In the genomic region with DNA sequence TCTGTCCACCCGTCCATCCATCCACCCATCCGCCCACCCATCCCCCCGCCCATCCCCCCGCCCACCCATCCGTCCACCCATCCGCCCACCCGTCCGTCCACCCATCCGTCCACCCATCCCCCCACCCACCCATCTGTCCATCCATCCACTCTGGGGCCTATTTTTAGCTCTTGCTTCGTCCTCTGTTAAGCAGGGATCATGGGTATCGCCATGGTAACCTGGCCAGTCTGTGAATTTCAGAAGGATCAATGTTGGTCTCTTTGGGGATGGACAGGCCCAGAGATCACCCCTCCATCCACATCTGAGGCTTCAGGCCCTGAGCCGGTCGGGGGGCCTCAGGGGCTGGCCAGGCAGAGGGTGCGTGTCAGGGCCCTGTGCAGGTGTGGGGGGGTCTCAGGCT, we compare ENCODE assay signal across 20 cellular contexts. TPM values are rescaled to one million over a fixed set of nuclear protein-coding genes. Genes with fewer than 3 reads are reported as not detected.
DNase-seq lines count a peak whose midpoint lies in the region; ATAC-seq, FAIRE-seq and TF ChIP-seq lines count a peak whose summit lies in the region.
"Had no signal": no experiment of that assay in that cellular context is flagged by ENCODE, and none has a peak within 500 bp of the region (broad histone marks: within the 10 kb centered on the region; RNA-seq: fewer than 3 reads in every experiment).

No MANE protein-coding gene starts in this region.

- H2AFZ ChIP-seq in HepG2 (ENCODE audit: low read length), result no peak overlapping the region

- ATAC-seq in HepG2 (no peak), right lobe of liver (no peak), GM18909 (IDR thresholded peaks at IDR 0.05; ENCODE audit: poor library complexity, unreplicated experiment) (no peak)
- ATAC-seq: gastrocnemius medialis, Panc1 had no signal

- in situ Hi-C loops in HepG2 (cut with HindIII; ENCODE audit: extremely low pct_ligation_motif_present, low pct_unique_long_range_greater_than_20kb), result no loop called here

- TF ChIP-seq RAD21 in HepG2 (CRISPR knock-in tag; IDR thresholded peaks at IDR 0.05), result no peak

- no TSS peak for BruUV-seq in HepG2 (replicated peaks; lab: Mats Ljungman, UMichigan)

- TF ChIP-seq POLR2A in HepG2 (IDR thresholded peaks at IDR 0.05; ENCODE audit: insufficient read depth in 1 of 2, low read depth in 2 of 2, low read length in 2 of 2) (no peak), right lobe of liver (IDR thresholded peaks at IDR 0.05) (no peak), erythroblast (IDR thresholded peaks at IDR 0.05; ENCODE audit: low read length) (no peak)

- CTCF ChIA-PET in HepG2 (lab: Yijun Ruan, JAX; ENCODE audit: low intra/inter-chr PET ratio, low total read pairs), result no interaction called here

- intact Hi-C loops in HepG2 (cut with micrococcal nuclease; ENCODE audit: unreplicated experiment) (no loop called here), right lobe of liver (cut with DNase I) (no loop called here)

- POLR2A ChIA-PET in HepG2 (lab: Yijun Ruan, JAX), result no interaction called here

- TF ChIP-seq CTCF in HepG2 (CRISPR knock-in tag; IDR thresholded peaks at IDR 0.05), result no peak
- no peak for TF ChIP-seq CTCF in right lobe of liver (IDR thresholded peaks at IDR 0.05)

- H3K79me2 ChIP-seq in HepG2 (ENCODE audit: insufficient read depth, low read length), result no peaks in the 10 kb centered on the region

- no peaks in the 10 kb centered on the region for H4K20me1 ChIP-seq in HepG2 (ENCODE audit: insufficient read depth, low read length)
- H4K20me1 ChIP-seq: BLaER1 had no signal

- no peaks in the 10 kb centered on the region for H3K36me3 ChIP-seq in HepG2 (replicated peaks in 1 of 2; ENCODE audit: control insufficient read depth in 1 of 2, insufficient read depth in 2 of 2, low read length in 2 of 2)
- no peaks in the 10 kb centered on the region for H3K36me3 ChIP-seq in right lobe of liver
- H3K36me3 ChIP-seq: gastrocnemius medialis, upper lobe of left lung had no signal

- DNase-seq in HepG2 (ENCODE audit: low spot score), result no peak
- DNase-seq in right lobe of liver, result no peak
- DNase-seq in NCI-H2227 (lab: John Stamatoyannopoulos, UW; ENCODE audit: unreplicated experiment), result peak; percentile 63
- DNase-seq in erythroblast (lab: John Stamatoyannopoulos, UW), result peak; percentile 25 to 56
- no peak for DNase-seq in H4 (ENCODE audit: low spot score)
- no peak for DNase-seq in dermis blood vessel endothelial cell
- no peak for DNase-seq in NCI-H345 (lab: John Stamatoyannopoulos, UW)
- DNase-seq: activated CD4-positive, alpha-beta T cell treated with anti-CD3 and anti-CD28 coated beads, Interleukin-2, amount 10 ng/mL, durations not matched to agents 24 days and 14 days; effector memory CD4-positive, alpha-beta T cell; gastrocnemius medialis; H7; islet precursor cell; NCI-H2171; upper lobe of left lung had no signal

- no peaks in the 10 kb centered on the region for H3K9me3 ChIP-seq in HepG2 (ENCODE audit: low read length)
- no peaks in the 10 kb centered on the region for H3K9me3 ChIP-seq in right lobe of liver
- H3K9me3 ChIP-seq: BLaER1, gastrocnemius medialis, upper lobe of left lung had no signal

- H3K27me3 ChIP-seq in HepG2 (ENCODE audit: control insufficient read depth in 1 of 2, insufficient read depth in 2 of 2, low read length in 2 of 2) (peaks cover 12 to 34% of the 10 kb centered on the region in 2 experiments; a peak in 4 of 5 replicates), right lobe of liver (no peaks in the 10 kb centered on the region)
- H3K27me3 ChIP-seq: BLaER1, upper lobe of left lung had no signal

- no peak overlapping the region for H3K4me3 ChIP-seq in HepG2 (replicated peaks in 1 of 3; ENCODE audit: insufficient read depth in 1 of 3, low read depth in 2 of 3, low read length in 3 of 3)
- H3K4me3 ChIP-seq in right lobe of liver, result no peak overlapping the region
- H3K4me3 ChIP-seq: BLaER1, gastrocnemius medialis, upper lobe of left lung had no signal

- H3K27ac ChIP-seq in HepG2 (ENCODE audit: extremely low read length, insufficient read depth, low read length) (no peak overlapping the region), right lobe of liver (no peak overlapping the region)
- H3K27ac ChIP-seq: BLaER1, gastrocnemius medialis, HL-60, upper lobe of left lung had no signal

- no peak overlapping the region for H3K4me2 ChIP-seq in HepG2 (ENCODE audit: low read depth, low read length)

- peaks cover 21% of the 10 kb centered on the region; the same call in 1 of the 2 replicates for H3K4me1 ChIP-seq in HepG2 (ENCODE audit: insufficient read depth, low read length)
- H3K4me1 ChIP-seq in right lobe of liver, result no peaks in the 10 kb centered on the region
- H3K4me1 ChIP-seq: gastrocnemius medialis had no signal

- 44% methylated on average over 14 of the region's 14 CpGs for WGBS in HepG2 (ENCODE audit: low lambda C conversion rate)
- WGBS in right lobe of liver (ENCODE audit: insufficient coverage, low coverage, low lambda C conversion rate, missing lambda C conversion rate), result 51% methylated on average over 11 of the region's 14 CpGs

- no peak for FAIRE-seq in HepG2 (lab: Jason Lieb, UNC)
- FAIRE-seq: astrocyte, GM18507 had no signal

- H3K9ac ChIP-seq in HepG2 (ENCODE audit: insufficient read depth, low read depth, low read length), result no peak overlapping the region
- H3K9ac ChIP-seq: BLaER1 had no signal

- no peak for TF ChIP-seq EP300 in HepG2 (IDR thresholded peaks at IDR 0.05; ENCODE audit: low read depth in 2 of 2, low read length in 2 of 2)
- TF ChIP-seq EP300 in HepG2 (CRISPR knock-in tag; IDR thresholded peaks at IDR 0.05; ENCODE audit: borderline replicate concordance), result no peak

RNA-seq across cellular contexts. Expression of a gene that starts 15.2 kb away (rescaled TPM):
- total RNA-seq in HepG2 (2016; rRNA removed; fragmentation: Illumina TruSeq; extraction: Trizol) (19.7 and 37.6 TPM in 2 replicates), right lobe of liver (under 1 TPM in 1 of 6 experiments, not detected in 5; 0.93 TPM), dermis blood vessel endothelial cell (1.0 and 2.7 TPM in 2 replicates)
- total RNA-seq in HepG2 (2016; cell fraction: cytosol; rRNA removed; fragmentation: Illumina TruSeq; extraction: Trizol; ENCODE audit: low read depth), result 33.1 and 44.2 TPM in 2 replicates
- total RNA-seq in HepG2 (2016; cell fraction: insoluble cytoplasmic fraction; rRNA removed; fragmentation: Illumina TruSeq; extraction: Trizol), result 22.9 and 38.8 TPM in 2 replicates
- 21.1 and 25.9 TPM in 2 replicates for total RNA-seq in HepG2 (2016; cell fraction: membrane; rRNA removed; fragmentation: Illumina TruSeq; extraction: Trizol)
- total RNA-seq in HepG2 (2016; cell fraction: nucleus; rRNA removed; fragmentation: Illumina TruSeq; extraction: Trizol), result 32.6 and 36.8 TPM in 2 replicates
- 40.2 and 52.2 TPM in 2 replicates for polyA plus RNA-seq in HepG2 (2011; rRNA removed)
- 26.5 and 78.5 TPM in 2 replicates for polyA plus RNA-seq in HepG2 (2011; cell fraction: cytosol; rRNA removed)
- polyA plus RNA-seq in HepG2 (2011; cell fraction: nucleus; rRNA removed), result 52.0 and 101 TPM in 2 replicates
- polyA plus RNA-seq in HepG2 (2012), result 6.6 and 9.6 TPM in 2 replicates
- polyA plus RNA-seq in HepG2 (2016; cell fraction: cytosol; fragmentation: Illumina TruSeq; extraction: Trizol; ENCODE audit: low read depth), result 13.7 and 15.6 TPM in 2 replicates
- polyA plus RNA-seq in HepG2 (2016; cell fraction: insoluble cytoplasmic fraction; fragmentation: Illumina TruSeq; extraction: Trizol; ENCODE audit: low read depth), result 23.0 and 24.6 TPM in 2 replicates
- 18.2 and 22.6 TPM in 2 replicates for polyA plus RNA-seq in HepG2 (2016; cell fraction: membrane; fragmentation: Illumina TruSeq; extraction: Trizol; ENCODE audit: low read depth)
- polyA plus RNA-seq in HepG2 (2016; cell fraction: nucleus; fragmentation: Illumina TruSeq; extraction: Trizol; ENCODE audit: insufficient read depth, low read depth), result 75.4 and 78.7 TPM in 2 replicates
- polyA minus RNA-seq in HepG2 (2011; rRNA and poly(A)+ RNA removed; ENCODE audit: low replicate concordance), result 0.12 and 80.3 TPM in 2 replicates
- polyA minus RNA-seq in HepG2 (2011; cell fraction: cytosol; rRNA and poly(A)+ RNA removed), result 12.5 and 17.6 TPM in 2 replicates
- polyA minus RNA-seq in HepG2 (2011; cell fraction: nucleus; rRNA and poly(A)+ RNA removed), result 3.5 and 4.8 TPM in 2 replicates
- total RNA-seq in H4 (2014; rRNA removed; shearing (Covaris generic)), result not detected in 2 replicates
- total RNA-seq: activated CD4-positive, alpha-beta T cell treated with anti-CD3 and anti-CD28 coated beads, Interleukin-2, amount 10 ng/mL, durations not matched to agents 24 days and 14 days; gastrocnemius medialis had no signal

RNA-seq across cellular contexts. Expression of a gene that starts 22.6 kb away (rescaled TPM):
- total RNA-seq in HepG2 (2016; rRNA removed; fragmentation: Illumina TruSeq; extraction: Trizol) (not detected in 2 replicates), right lobe of liver (1 to 10 TPM in 2 of 6 experiments, under 1 TPM in 4; 0.33 to 3.7 (median 0.77) TPM), dermis blood vessel endothelial cell (0.85 and 2.6 TPM in 2 replicates)
- not detected in 2 replicates for total RNA-seq in HepG2 (2016; cell fraction: cytosol; rRNA removed; fragmentation: Illumina TruSeq; extraction: Trizol; ENCODE audit: low read depth)
- 0.15 TPM in 1 of 2 replicates, not detected in the other for total RNA-seq in HepG2 (2016; cell fraction: insoluble cytoplasmic fraction; rRNA removed; fragmentation: Illumina TruSeq; extraction: Trizol)
- not detected in 2 replicates for total RNA-seq in HepG2 (2016; cell fraction: membrane; rRNA removed; fragmentation: Illumina TruSeq; extraction: Trizol)
- total RNA-seq in HepG2 (2016; cell fraction: nucleus; rRNA removed; fragmentation: Illumina TruSeq; extraction: Trizol), result not detected in 2 replicates
- 0.59 and 2.1 TPM in 2 replicates for polyA plus RNA-seq in HepG2 (2011; rRNA removed)
- 0.19 and 0.32 TPM in 2 replicates for polyA plus RNA-seq in HepG2 (2011; cell fraction: cytosol; rRNA removed)
- polyA plus RNA-seq in HepG2 (2011; cell fraction: nucleus; rRNA removed), result 4.5 and 6.2 TPM in 2 replicates
- polyA plus RNA-seq in HepG2 (2012), result 0.27 and 0.35 TPM in 2 replicates
- polyA plus RNA-seq in HepG2 (2016; cell fraction: cytosol; fragmentation: Illumina TruSeq; extraction: Trizol; ENCODE audit: low read depth), result not detected in 2 replicates
- polyA plus RNA-seq in HepG2 (2016; cell fraction: insoluble cytoplasmic fraction; fragmentation: Illumina TruSeq; extraction: Trizol; ENCODE audit: low read depth), result not detected in 2 replicates
- polyA plus RNA-seq in HepG2 (2016; cell fraction: membrane; fragmentation: Illumina TruSeq; extraction: Trizol; ENCODE audit: low read depth), result 0.06 TPM in 1 of 2 replicates, not detected in the other
- 0.52 and 1.2 TPM in 2 replicates for polyA plus RNA-seq in HepG2 (2016; cell fraction: nucleus; fragmentation: Illumina TruSeq; extraction: Trizol; ENCODE audit: insufficient read depth, low read depth)
- 0.58 and 25.2 TPM in 2 replicates for polyA minus RNA-seq in HepG2 (2011; rRNA and poly(A)+ RNA removed; ENCODE audit: low replicate concordance)
- not detected in 2 replicates for polyA minus RNA-seq in HepG2 (2011; cell fraction: cytosol; rRNA and poly(A)+ RNA removed)
- polyA minus RNA-seq in HepG2 (2011; cell fraction: nucleus; rRNA and poly(A)+ RNA removed), result 0.26 and 0.99 TPM in 2 replicates
- 3.9 and 10.0 TPM in 2 replicates for total RNA-seq in H4 (2014; rRNA removed; shearing (Covaris generic))
- total RNA-seq: gastrocnemius medialis had no signal

RNA-seq across cellular contexts. Expression of a gene that starts 37.7 kb away (rescaled TPM):
- 2,988 and 3,233 TPM in 2 replicates for total RNA-seq in HepG2 (2016; rRNA removed; fragmentation: Illumina TruSeq; extraction: Trizol)
- total RNA-seq in HepG2 (2016; cell fraction: cytosol; rRNA removed; fragmentation: Illumina TruSeq; extraction: Trizol; ENCODE audit: low read depth), result 6,142 and 6,743 TPM in 2 replicates
- 3,074 and 3,414 TPM in 2 replicates for total RNA-seq in HepG2 (2016; cell fraction: insoluble cytoplasmic fraction; rRNA removed; fragmentation: Illumina TruSeq; extraction: Trizol)
- total RNA-seq in HepG2 (2016; cell fraction: membrane; rRNA removed; fragmentation: Illumina TruSeq; extraction: Trizol), result 8,788 and 9,254 TPM in 2 replicates
- total RNA-seq in HepG2 (2016; cell fraction: nucleus; rRNA removed; fragmentation: Illumina TruSeq; extraction: Trizol), result 1,061 and 1,137 TPM in 2 replicates
- 4,411 and 5,523 TPM in 2 replicates for polyA plus RNA-seq in HepG2 (2011; rRNA removed)
- polyA plus RNA-seq in HepG2 (2011; cell fraction: cytosol; rRNA removed), result 4,701 and 9,932 TPM in 2 replicates
- 3,101 and 3,317 TPM in 2 replicates for polyA plus RNA-seq in HepG2 (2011; cell fraction: nucleus; rRNA removed)
- polyA plus RNA-seq in HepG2 (2012), result 3,379 and 4,912 TPM in 2 replicates
- polyA plus RNA-seq in HepG2 (2016; cell fraction: cytosol; fragmentation: Illumina TruSeq; extraction: Trizol; ENCODE audit: low read depth), result 8,773 and 9,300 TPM in 2 replicates
- polyA plus RNA-seq in HepG2 (2016; cell fraction: insoluble cytoplasmic fraction; fragmentation: Illumina TruSeq; extraction: Trizol; ENCODE audit: low read depth), result 3,767 and 4,135 TPM in 2 replicates
- 9,832 and 9,939 TPM in 2 replicates for polyA plus RNA-seq in HepG2 (2016; cell fraction: membrane; fragmentation: Illumina TruSeq; extraction: Trizol; ENCODE audit: low read depth)
- polyA plus RNA-seq in HepG2 (2016; cell fraction: nucleus; fragmentation: Illumina TruSeq; extraction: Trizol; ENCODE audit: insufficient read depth, low read depth), result 2,257 and 2,556 TPM in 2 replicates
- polyA minus RNA-seq in HepG2 (2011; rRNA and poly(A)+ RNA removed; ENCODE audit: low replicate concordance), result 1,096 and 3,482 TPM in 2 replicates
- polyA minus RNA-seq in HepG2 (2011; cell fraction: cytosol; rRNA and poly(A)+ RNA removed), result 1,942 and 2,023 TPM in 2 replicates
- 448 and 516 TPM in 2 replicates for polyA minus RNA-seq in HepG2 (2011; cell fraction: nucleus; rRNA and poly(A)+ RNA removed)
- 1,000 to 10,000 TPM in 2 of 6 experiments, 100 to 1,000 TPM in 4; 684 to 2,810 (median 731) TPM for total RNA-seq in right lobe of liver
- 3,458 and 4,141 TPM in 2 replicates for total RNA-seq in H4 (2014; rRNA removed; shearing (Covaris generic))
- 1,818 and 3,550 TPM in 2 replicates for total RNA-seq in dermis blood vessel endothelial cell

RNA-seq across cellular contexts. Expression of a gene that starts 59.3 kb away (rescaled TPM):
- total RNA-seq in HepG2 (2016; rRNA removed; fragmentation: Illumina TruSeq; extraction: Trizol) (69.4 and 80.0 TPM in 2 replicates), right lobe of liver (10 to 100 TPM; 27.2 to 42.3 (median 33.1) TPM), dermis blood vessel endothelial cell (117 and 139 TPM in 2 replicates)
- 12.3 and 14.1 TPM in 2 replicates for total RNA-seq in HepG2 (2016; cell fraction: cytosol; rRNA removed; fragmentation: Illumina TruSeq; extraction: Trizol; ENCODE audit: low read depth)
- 68.7 and 70.7 TPM in 2 replicates for total RNA-seq in HepG2 (2016; cell fraction: insoluble cytoplasmic fraction; rRNA removed; fragmentation: Illumina TruSeq; extraction: Trizol)
- 36.1 and 43.1 TPM in 2 replicates for total RNA-seq in HepG2 (2016; cell fraction: membrane; rRNA removed; fragmentation: Illumina TruSeq; extraction: Trizol)
- total RNA-seq in HepG2 (2016; cell fraction: nucleus; rRNA removed; fragmentation: Illumina TruSeq; extraction: Trizol), result 43.4 and 46.6 TPM in 2 replicates
- 73.3 and 87.2 TPM in 2 replicates for polyA plus RNA-seq in HepG2 (2011; rRNA removed)
- 71.4 and 105 TPM in 2 replicates for polyA plus RNA-seq in HepG2 (2011; cell fraction: cytosol; rRNA removed)
- 141 and 163 TPM in 2 replicates for polyA plus RNA-seq in HepG2 (2011; cell fraction: nucleus; rRNA removed)
- polyA plus RNA-seq in HepG2 (2012), result 39.3 and 47.1 TPM in 2 replicates
- polyA plus RNA-seq in HepG2 (2016; cell fraction: cytosol; fragmentation: Illumina TruSeq; extraction: Trizol; ENCODE audit: low read depth), result 9.6 and 12.7 TPM in 2 replicates
- 89.2 and 96.6 TPM in 2 replicates for polyA plus RNA-seq in HepG2 (2016; cell fraction: insoluble cytoplasmic fraction; fragmentation: Illumina TruSeq; extraction: Trizol; ENCODE audit: low read depth)
- 29.6 and 33.2 TPM in 2 replicates for polyA plus RNA-seq in HepG2 (2016; cell fraction: membrane; fragmentation: Illumina TruSeq; extraction: Trizol; ENCODE audit: low read depth)
- 105 and 109 TPM in 2 replicates for polyA plus RNA-seq in HepG2 (2016; cell fraction: nucleus; fragmentation: Illumina TruSeq; extraction: Trizol; ENCODE audit: insufficient read depth, low read depth)
- polyA minus RNA-seq in HepG2 (2011; rRNA and poly(A)+ RNA removed; ENCODE audit: low replicate concordance), result 73.7 and 140 TPM in 2 replicates
- 50.0 and 50.5 TPM in 2 replicates for polyA minus RNA-seq in HepG2 (2011; cell fraction: cytosol; rRNA and poly(A)+ RNA removed)
- polyA minus RNA-seq in HepG2 (2011; cell fraction: nucleus; rRNA and poly(A)+ RNA removed), result 25.8 and 33.6 TPM in 2 replicates
- total RNA-seq in H4 (2014; rRNA removed; shearing (Covaris generic)), result 70.7 and 95.1 TPM in 2 replicates

RNA-seq across cellular contexts. Expression of a gene that starts 59.4 kb away (rescaled TPM):
- total RNA-seq in HepG2 (2016; rRNA removed; fragmentation: Illumina TruSeq; extraction: Trizol) (11.0 and 11.2 TPM in 2 replicates), right lobe of liver (1 to 10 TPM; 1.8 to 5.0 (median 3.3) TPM), dermis blood vessel endothelial cell (2.0 and 4.1 TPM in 2 replicates)
- total RNA-seq in HepG2 (2016; cell fraction: cytosol; rRNA removed; fragmentation: Illumina TruSeq; extraction: Trizol; ENCODE audit: low read depth), result 9.1 and 14.3 TPM in 2 replicates
- 11.7 and 12.8 TPM in 2 replicates for total RNA-seq in HepG2 (2016; cell fraction: insoluble cytoplasmic fraction; rRNA removed; fragmentation: Illumina TruSeq; extraction: Trizol)
- 14.6 and 17.6 TPM in 2 replicates for total RNA-seq in HepG2 (2016; cell fraction: membrane; rRNA removed; fragmentation: Illumina TruSeq; extraction: Trizol)
- 9.0 and 10.4 TPM in 2 replicates for total RNA-seq in HepG2 (2016; cell fraction: nucleus; rRNA removed; fragmentation: Illumina TruSeq; extraction: Trizol)
- 5.7 and 6.3 TPM in 2 replicates for polyA plus RNA-seq in HepG2 (2011; rRNA removed)
- polyA plus RNA-seq in HepG2 (2011; cell fraction: cytosol; rRNA removed), result 3.3 and 3.5 TPM in 2 replicates
- 14.9 and 16.4 TPM in 2 replicates for polyA plus RNA-seq in HepG2 (2011; cell fraction: nucleus; rRNA removed)
- 8.1 and 9.7 TPM in 2 replicates for polyA plus RNA-seq in HepG2 (2012)
- polyA plus RNA-seq in HepG2 (2016; cell fraction: cytosol; fragmentation: Illumina TruSeq; extraction: Trizol; ENCODE audit: low read depth), result 17.1 and 17.6 TPM in 2 replicates
- 12.9 and 16.7 TPM in 2 replicates for polyA plus RNA-seq in HepG2 (2016; cell fraction: insoluble cytoplasmic fraction; fragmentation: Illumina TruSeq; extraction: Trizol; ENCODE audit: low read depth)
- polyA plus RNA-seq in HepG2 (2016; cell fraction: membrane; fragmentation: Illumina TruSeq; extraction: Trizol; ENCODE audit: low read depth), result 20.1 and 25.8 TPM in 2 replicates
- polyA plus RNA-seq in HepG2 (2016; cell fraction: nucleus; fragmentation: Illumina TruSeq; extraction: Trizol; ENCODE audit: insufficient read depth, low read depth), result 25.8 and 32.4 TPM in 2 replicates
- 6.0 and 18.6 TPM in 2 replicates for polyA minus RNA-seq in HepG2 (2011; rRNA and poly(A)+ RNA removed; ENCODE audit: low replicate concordance)
- 1.4 and 1.8 TPM in 2 replicates for polyA minus RNA-seq in HepG2 (2011; cell fraction: cytosol; rRNA and poly(A)+ RNA removed)
- polyA minus RNA-seq in HepG2 (2011; cell fraction: nucleus; rRNA and poly(A)+ RNA removed), result 7.2 and 7.7 TPM in 2 replicates
- 6.4 and 9.9 TPM in 2 replicates for total RNA-seq in H4 (2014; rRNA removed; shearing (Covaris generic))

Comparison
In these comparisons a context has a peak if more than half of its experiments do, and no peak if none do; other contexts are left out.
1. DNase-seq: peak in NCI-H2227 (single experiment) and erythroblast (2 of 2); none in HepG2 (single experiment), right lobe of liver (0 of 3), H4 (single experiment), dermis blood vessel endothelial cell (single experiment) and NCI-H345 (single experiment).